Comparison of ENCODE assay signal across 20 cellular contexts in the genomic region with DNA sequence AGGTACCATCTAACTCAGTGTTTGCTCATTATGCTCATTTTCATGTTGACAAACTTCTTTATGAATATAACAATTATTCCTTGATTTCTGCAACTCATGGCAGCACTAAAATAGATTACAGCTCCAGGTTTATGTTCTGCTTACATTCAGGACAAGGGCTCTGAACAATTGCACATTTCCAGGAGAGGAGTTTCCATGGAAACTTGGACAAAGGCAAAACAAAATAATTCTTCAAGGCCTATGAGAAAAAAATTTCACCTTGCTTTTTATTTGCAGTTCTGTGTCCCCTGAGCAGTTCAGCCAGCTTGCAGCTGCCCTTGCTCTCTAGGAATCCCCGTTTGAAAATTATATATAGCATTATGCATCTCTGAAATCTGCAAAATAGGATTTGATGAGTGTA.
A peak's percentile ranks its signal among the peaks of the same experiment; 100 is the strongest.
DNase-seq lines count a peak whose midpoint lies in the region; ATAC-seq and TF ChIP-seq lines count a peak whose summit lies in the region.
"Had no signal": no experiment of that assay in that cellular context is flagged by ENCODE, and none has a peak within 500 bp of the region (broad histone marks: within the 10 kb centered on the region; RNA-seq: fewer than 3 reads in every experiment).

No MANE protein-coding gene starts in this region.

- CTCF ChIA-PET in T-cell (lab: Charles Lee) = no interaction called here

- peaks cover 0 to 7% of the 10 kb centered on the region in 2 donors for H3K27me3 Mint-ChIP-seq in T-cell
- H3K27me3 Mint-ChIP-seq: activated B cell treated with CpG ODN at 0.5 μM for 24 hours; CD4-positive, CD25-positive, alpha-beta regulatory T cell had no signal

- peaks cover 5% of the 10 kb centered on the region for H3K36me3 Mint-ChIP-seq in T-cell

- H3K4me3 Mint-ChIP-seq in T-cell = no peak overlapping the region
- H3K4me3 Mint-ChIP-seq: activated B cell treated with CpG ODN at 0.5 μM for 24 hours; CD4-positive, CD25-positive, alpha-beta regulatory T cell had no signal

- no peaks in the 10 kb centered on the region for H3K4me1 Mint-ChIP-seq in T-cell
- H3K4me1 Mint-ChIP-seq: activated B cell treated with CpG ODN at 0.5 μM for 24 hours; CD4-positive, CD25-positive, alpha-beta regulatory T cell had no signal

- TF ChIP-seq CTCF in cardiac fibroblast (IDR thresholded peaks at IDR 0.05; ENCODE audit: low read depth, low read length) = no peak

- no peak for ATAC-seq in T-cell (replicated peaks in 1 of 4)
- ATAC-seq: activated naive CD4-positive, alpha-beta T cell treated with anti-CD3 and anti-CD28 coated beads, Interleukin-2, amount 50 U/mL, for 72 hours; HCT116 had no signal

- no peak overlapping the region for H3K4me3 ChIP-seq in cardiac fibroblast (replicated peaks in 1 of 2; ENCODE audit: low read depth in 2 of 2, low read length in 2 of 2)
- H3K4me3 ChIP-seq: ascending aorta, prostate gland, transverse colon had no signal

- peak; percentile 42 for DNase-seq in LHCN-M2 (ENCODE audit: low read depth)
- peak; percentile 61 to 76 for DNase-seq in NCI-H2081 (lab: John Stamatoyannopoulos, UW)
- DNase-seq in cardiac fibroblast (ENCODE audit: low read depth in 2 of 2) = peak; percentile 35 to 62
- DNase-seq in myocyte (ENCODE audit: low read depth) = peak; percentile 35
- DNase-seq in T-cell = no peak
- DNase-seq in islet precursor cell = no peak
- DNase-seq in cerebellar nuclear complex (lab: John Stamatoyannopoulos, UW) = no peak
- DNase-seq: activated B cell treated with CpG ODN at 0.5 μM for 24 hours; CD4-positive, CD25-positive, alpha-beta regulatory T cell; erythroblast; NCI-H1694 treated with DMSO at 0.1 percent for 48 hours; NCI-H446; SHP77; SW 1271; transverse colon had no signal

- peaks cover 6 to 15% (median 13%) of the 10 kb centered on the region in 3 donors for H3K9me3 Mint-ChIP-seq in T-cell

- POLR2A ChIA-PET in T-cell (lab: Charles Lee) = no interaction called here

- no peak overlapping the region for H3K27ac Mint-ChIP-seq in T-cell
- H3K27ac Mint-ChIP-seq: activated B cell treated with CpG ODN at 0.5 μM for 24 hours; activated naive CD4-positive, alpha-beta T cell treated with anti-CD3 and anti-CD28 coated beads, Interleukin-2, amount 50 U/mL, for 72 hours; activated T-helper 2 cell treated with anti-CD3 and anti-CD28 coated beads, Interferon-gamma antibody, Interleukin-2, Interleukin-4, amounts not matched to agents 10 μg/mL and 5 μg/mL and 100 μg/mL, durations not matched to agents 14 hours and 24 hours and 36 hours; CD4-positive, CD25-positive, alpha-beta regulatory T cell had no signal

Comparison
In these comparisons a context has a peak if more than half of its experiments do, and no peak if none do; other contexts are left out.
1. DNase-seq: peak in LHCN-M2 (single experiment), NCI-H2081 (2 of 2), cardiac fibroblast (2 of 2) and myocyte (single experiment); none in T-cell (0 of 34), islet precursor cell (single experiment) and cerebellar nuclear complex (0 of 2).